In the genomic region with DNA sequence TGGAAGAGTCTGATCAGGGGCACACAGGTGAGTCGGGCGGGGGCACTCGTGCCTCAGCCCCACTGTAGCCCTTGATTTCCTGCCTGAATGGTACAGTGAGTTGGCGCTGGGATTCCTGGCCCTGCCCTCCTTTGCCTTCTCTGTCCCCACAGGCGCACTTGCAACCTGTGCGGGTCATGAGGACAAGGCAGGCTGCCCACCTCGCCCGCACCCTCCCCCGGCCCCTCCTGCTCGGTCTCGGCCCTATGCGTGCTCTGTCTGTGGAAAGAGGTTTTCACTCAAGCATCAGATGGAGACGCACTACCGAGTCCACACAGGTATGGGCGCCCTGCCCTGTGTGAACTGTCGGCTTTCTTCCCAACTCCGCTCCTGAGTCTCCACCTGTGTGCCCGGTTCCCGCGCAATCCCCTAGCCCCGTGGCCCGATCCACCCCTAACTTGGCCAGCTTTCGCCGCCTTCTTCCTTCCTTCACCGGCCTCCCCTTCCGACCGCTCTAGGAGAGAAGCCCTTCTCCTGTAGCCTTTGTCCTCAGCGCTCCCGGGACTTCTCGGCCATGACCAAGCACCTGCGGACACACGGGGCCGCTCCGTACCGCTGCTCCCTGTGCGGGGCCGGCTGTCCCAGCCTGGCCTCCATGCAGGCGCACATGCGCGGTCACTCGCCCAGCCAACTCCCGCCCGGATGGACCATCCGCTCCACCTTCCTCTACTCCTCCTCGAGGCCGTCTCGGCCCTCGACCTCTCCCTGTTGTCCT, we compare ENCODE assay signal across 8 cellular contexts. TPM values are rescaled to one million over a fixed set of nuclear protein-coding genes. Genes with fewer than 3 reads are reported as not detected.
DNase-seq lines count a peak whose midpoint lies in the region; ATAC-seq and TF ChIP-seq lines count a peak whose summit lies in the region.

No MANE protein-coding gene starts in this region.

- H3K18ac ChIP-seq in mesendoderm (ENCODE audit: low read length), result no peak overlapping the region

- no peak overlapping the region for H2AK5ac ChIP-seq in mesendoderm (ENCODE audit: low read length)

- H3K9ac ChIP-seq in mesendoderm (ENCODE audit: low read length), result peak overlapping the region; percentile 66

- ATAC-seq in GM21526 (IDR thresholded peaks at IDR 0.05; ENCODE audit: low FRiP score, unreplicated experiment), result peak; percentile 10

- POLR2A ChIA-PET in RWPE1 (lab: Yijun Ruan, JAX; ENCODE audit: low non-redundant PET), result no interaction called here

- H3K27ac ChIP-seq in RWPE1 (peak overlapping the region; percentile 93), dorsolateral prefrontal cortex (peak overlapping the region; percentile 59 to 97 (median 93)), mesendoderm (ENCODE audit: low read depth, low read length) (peak overlapping the region; percentile 90), urinary bladder (ENCODE audit: low read depth) (peak overlapping the region; percentile 48)

- peak; percentile 82 for DNase-seq in AG20443 (ENCODE audit: low spot score)
- peak; percentile 46 for DNase-seq in RWPE1 (ENCODE audit: low spot score)
- DNase-seq in dorsolateral prefrontal cortex, result peak in 7 of 10 donors; percentile 11 to 82 (median 51)
- DNase-seq in mesendoderm, result no peak
- DNase-seq in DMS153 treated with DMSO at 0.1 percent for 48 hours (lab: John Stamatoyannopoulos, UW; ENCODE audit: unreplicated experiment), result no peak
- DNase-seq in foreskin melanocyte, result no peak

- H4K8ac ChIP-seq in mesendoderm (ENCODE audit: low read depth, low read length), result no peak overlapping the region

- intact Hi-C loops in dorsolateral prefrontal cortex (cut with DNase I), result loop anchor here (1.0 to 5.0 kb wide), 6 partner anchors 13 to 171 kb away; a partner anchor contains a TSS

- no peaks in the 10 kb centered on the region for H3K27me3 ChIP-seq in dorsolateral prefrontal cortex
- no peaks in the 10 kb centered on the region for H3K27me3 ChIP-seq in mesendoderm (ENCODE audit: insufficient read depth, low read length, poor library complexity)

- H3K4me2 ChIP-seq in mesendoderm (ENCODE audit: low read length), result peak overlapping the region; percentile 99

- H3K56ac ChIP-seq in mesendoderm (ENCODE audit: low read length), result peak overlapping the region; percentile 98

- H3K4me3 ChIP-seq in dorsolateral prefrontal cortex (peak overlapping the region; percentile 62 to 100 (median 90)), mesendoderm (ENCODE audit: low read length) (peak overlapping the region; percentile 15), urinary bladder (ENCODE audit: low read depth, low read length) (peak overlapping the region; percentile 94)

- peak overlapping the region; percentile 66 for H3K23ac ChIP-seq in mesendoderm (ENCODE audit: low read length)

- CTCF ChIA-PET in RWPE1 (lab: Yijun Ruan, JAX), result interaction anchor here (0.7 kb wide), 2 partner anchors 14 to 17 kb away, joined by 3 to 4 read pairs; no protein-coding TSS in a partner anchor

- no CpG with 5 or more reads among the region's 48 CpGs for WGBS in mesendoderm (ENCODE audit: extremely low coverage, insufficient coverage, low lambda C conversion rate)
- whole genome bisulfite sequencing in urinary bladder, result 3% methylated on average over 48 of the region's 48 CpGs

- no peak overlapping the region for H3K4ac ChIP-seq in mesendoderm (ENCODE audit: low read depth, low read length)

- H3K79me1 ChIP-seq in mesendoderm (ENCODE audit: low read length), result peaks cover 12% of the 10 kb centered on the region

- H3K79me2 ChIP-seq in mesendoderm (ENCODE audit: control insufficient read depth, insufficient read depth, low read length), result peaks cover 13% of the 10 kb centered on the region

- H4K5ac ChIP-seq in mesendoderm (ENCODE audit: low read length), result no peak overlapping the region

- no peak for TF ChIP-seq CTCF in RWPE1 (conservative IDR thresholded peaks at IDR 0.05; ENCODE audit: low read depth)
- no peak for TF ChIP-seq CTCF in dorsolateral prefrontal cortex (IDR thresholded peaks at IDR 0.05 in 54 of 56, conservative IDR thresholded peaks at IDR 0.05 in 2 of 56; ENCODE audit: low read depth in 1 of 56, partially characterized antibody in 56 of 56)

- H3K36me3 ChIP-seq in mesendoderm (ENCODE audit: control insufficient read depth, insufficient read depth, low read length), result no peaks in the 10 kb centered on the region
- H3K36me3 ChIP-seq in urinary bladder (ENCODE audit: insufficient read depth), result no peaks in the 10 kb centered on the region

- H2BK120ac ChIP-seq in mesendoderm (ENCODE audit: low read depth, low read length), result no peak overlapping the region

- H2BK5ac ChIP-seq in mesendoderm (ENCODE audit: low read length), result no peak overlapping the region

- no peak overlapping the region for H2BK15ac ChIP-seq in mesendoderm (replicated peaks; ENCODE audit: low read depth)

- H3K4me1 ChIP-seq in mesendoderm (ENCODE audit: control insufficient read depth, low read depth, low read length) (peaks cover 5% of the 10 kb centered on the region), urinary bladder (ENCODE audit: insufficient read depth) (no peaks in the 10 kb centered on the region)

RNA-seq across cellular contexts. Expression of a gene that starts 1.6 kb away (rescaled TPM):
- 10 to 100 TPM; 24.7 to 47.4 (median 32.9) TPM for total RNA-seq in dorsolateral prefrontal cortex
- 13.9 TPM for polyA plus RNA-seq in mesendoderm (2013, experiment 1 of 2)
- polyA plus RNA-seq in mesendoderm (2013, experiment 2 of 2), result 13.0 TPM
- 7.1 TPM for total RNA-seq in urinary bladder
- polyA plus RNA-seq in urinary bladder, result 25.9 TPM

RNA-seq across cellular contexts. Expression of a gene that starts 11.8 kb away (rescaled TPM):
- total RNA-seq in dorsolateral prefrontal cortex, result under 1 TPM in 1 of 120 experiments, not detected in 119; 0.54 TPM
- polyA plus RNA-seq in mesendoderm (2013, experiment 1 of 2), result 0.01 TPM
- polyA plus RNA-seq in mesendoderm (2013, experiment 2 of 2), result 0.07 TPM
- total RNA-seq in urinary bladder, result not detected
- polyA plus RNA-seq in urinary bladder, result 0.09 TPM

RNA-seq across cellular contexts. Expression of a gene that starts 26.1 kb away (rescaled TPM):
- total RNA-seq in dorsolateral prefrontal cortex, result 10 to 100 TPM in 17 of 120 experiments, 1 to 10 TPM in 103; 1.6 to 16.9 (median 5.9) TPM
- 6.2 TPM for polyA plus RNA-seq in mesendoderm (2013, experiment 1 of 2)
- polyA plus RNA-seq in mesendoderm (2013, experiment 2 of 2), result 5.7 TPM
- 0.53 TPM for total RNA-seq in urinary bladder
- polyA plus RNA-seq in urinary bladder, result 21.2 TPM

RNA-seq across cellular contexts. Expression of a gene that starts 29.1 kb away (rescaled TPM):
- total RNA-seq in dorsolateral prefrontal cortex (10 to 100 TPM in 119 of 120 experiments, 1 to 10 TPM in 1; 9.6 to 45.3 (median 29.3) TPM), urinary bladder (9.6 TPM)
- 13.7 TPM for polyA plus RNA-seq in mesendoderm (2013, experiment 1 of 2)
- polyA plus RNA-seq in mesendoderm (2013, experiment 2 of 2), result 14.2 TPM
- 25.3 TPM for polyA plus RNA-seq in urinary bladder

RNA-seq across cellular contexts. Expression of a gene that starts 29.3 kb away (rescaled TPM):
- total RNA-seq in dorsolateral prefrontal cortex (10 to 100 TPM; 31.7 to 63.6 (median 46.4) TPM), urinary bladder (13.7 TPM)
- polyA plus RNA-seq in mesendoderm (2013, experiment 1 of 2), result 90.9 TPM
- polyA plus RNA-seq in mesendoderm (2013, experiment 2 of 2), result 84.3 TPM
- 49.2 TPM for polyA plus RNA-seq in urinary bladder

Comparison
In these comparisons a context has a peak if more than half of its experiments do, and no peak if none do; other contexts are left out.
1. DNase-seq: peak in AG20443 (single experiment), RWPE1 (single experiment) and dorsolateral prefrontal cortex (7 of 10); none in mesendoderm (single experiment), DMS153 treated with DMSO at 0.1 percent for 48 hours (single experiment) and foreskin melanocyte (single experiment).
2. H3K4me3 ChIP-seq: peak in every context shown above with its lines; median percentile 94 in urinary bladder; 90 in dorsolateral prefrontal cortex; 15 in mesendoderm.
3. Peak in every context shown above with its lines, with median percentiles within 50 percentile points of each other: H3K27ac ChIP-seq.